ENCODE assay signal across 11 cellular contexts in the genomic region with DNA sequence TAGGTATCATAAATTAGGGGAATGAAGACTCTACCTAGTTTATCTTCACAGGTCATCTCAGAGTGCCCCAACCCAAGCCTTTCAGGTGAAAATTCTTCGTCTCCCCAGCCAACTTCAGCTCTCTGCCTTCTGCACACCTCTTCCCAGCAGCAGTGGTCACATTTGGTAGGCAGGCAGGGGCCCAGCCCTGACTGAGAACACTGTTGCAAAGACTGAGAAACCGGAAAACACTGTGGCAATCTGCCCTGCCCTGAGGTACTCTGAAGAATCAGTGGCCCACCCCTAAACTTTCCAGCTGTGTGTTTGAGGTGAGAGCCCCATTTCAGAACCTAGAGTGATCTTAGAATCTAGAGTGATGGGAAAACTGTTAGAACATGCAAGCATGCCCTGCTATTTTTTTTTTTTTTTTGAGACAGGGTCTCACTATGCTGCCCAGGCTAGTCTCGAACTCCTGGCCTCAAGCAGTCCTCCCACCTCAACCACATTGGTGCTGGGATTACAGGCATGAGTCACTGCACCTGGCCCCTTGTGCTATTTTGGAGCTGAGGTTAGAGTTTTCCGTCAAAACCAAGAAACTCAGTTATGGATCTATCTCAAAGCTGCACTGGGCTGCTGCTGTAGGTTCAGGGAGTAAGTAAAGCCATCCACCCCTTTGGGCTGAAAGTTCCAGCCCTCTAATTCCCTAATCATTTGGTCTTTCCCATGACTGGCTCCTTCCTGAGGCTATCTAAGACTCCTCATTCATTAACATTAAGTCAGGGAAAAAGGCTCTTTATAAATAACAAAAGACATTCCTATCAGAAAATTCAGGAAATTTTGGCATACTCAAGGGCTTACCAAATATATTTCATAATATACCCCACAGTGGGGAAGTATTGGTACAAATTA. TPM values are rescaled to one million over a fixed set of nuclear protein-coding genes. Genes with fewer than 3 reads are reported as not detected.
DNase-seq lines count a peak whose midpoint lies in the region; ATAC-seq and TF ChIP-seq lines count a peak whose summit lies in the region.
"Had no signal": no experiment of that assay in that cellular context is flagged by ENCODE, and none has a peak within 500 bp of the region (broad histone marks: within the 10 kb centered on the region; RNA-seq: fewer than 3 reads in every experiment).

No MANE protein-coding gene starts in this region.

- no peaks in the 10 kb centered on the region for H3K9me3 Mint-ChIP-seq in activated naive CD4-positive, alpha-beta T cell treated with anti-CD3 and anti-CD28 coated beads, Interleukin-2, amount 50 U/mL, for 24 hours
- H3K9me3 Mint-ChIP-seq in activated naive CD4-positive, alpha-beta T cell treated with anti-CD3 and anti-CD28 coated beads, Interleukin-2, amount 50 U/mL, for 72 hours, result no peaks in the 10 kb centered on the region
- H3K9me3 Mint-ChIP-seq in activated CD8-positive, alpha-beta T cell treated with anti-CD3 and anti-CD28 coated beads, Interleukin-2, amount 10 ng/mL, durations not matched to agents 7 days and 5 days (ENCODE audit: insufficient read depth), result no peaks in the 10 kb centered on the region
- no peaks in the 10 kb centered on the region for H3K9me3 Mint-ChIP-seq in type B pancreatic cell

- peaks cover 31% of the 10 kb centered on the region for H3K4me1 Mint-ChIP-seq in activated naive CD4-positive, alpha-beta T cell treated with anti-CD3 and anti-CD28 coated beads, Interleukin-2, amount 50 U/mL, for 24 hours
- peaks cover 37% of the 10 kb centered on the region for H3K4me1 Mint-ChIP-seq in activated CD8-positive, alpha-beta T cell treated with anti-CD3 and anti-CD28 coated beads, Interleukin-2, amount 10 ng/mL, durations not matched to agents 7 days and 5 days (ENCODE audit: low read depth)
- H3K4me1 Mint-ChIP-seq in type B pancreatic cell (ENCODE audit: unreplicated experiment), result peaks cover 21% of the 10 kb centered on the region

- no peak for DNase-seq in activated naive CD4-positive, alpha-beta T cell treated with anti-CD3 and anti-CD28 coated beads, Interleukin-2, amount 50 U/mL, for 72 hours (ENCODE audit: low spot score in 2 of 2)
- DNase-seq in activated CD8-positive, alpha-beta T cell treated with anti-CD3 and anti-CD28 coated beads, Interleukin-2, amount 10 ng/mL, durations not matched to agents 7 days and 5 days, result peak; percentile 36
- DNase-seq in mesenteric fat pad (ENCODE audit: low spot score) (peak; percentile 26), type B pancreatic cell (ENCODE audit: extremely low spot score, unreplicated experiment) (no peak), NCI-H1417 treated with DMSO at 0.1 percent for 48 hours (lab: John Stamatoyannopoulos, UW) (no peak)
- DNase-seq: activated effector memory CD4-positive, alpha-beta T cell treated with anti-CD3 and anti-CD28 coated beads, Interleukin-2, amount 50 U/mL, for 16 hours; NCI-H526 had no signal

- peak overlapping the region; percentile 74 for H3K27ac Mint-ChIP-seq in activated naive CD4-positive, alpha-beta T cell treated with anti-CD3 and anti-CD28 coated beads, Interleukin-2, amount 50 U/mL, for 24 hours
- H3K27ac Mint-ChIP-seq in activated naive CD4-positive, alpha-beta T cell treated with anti-CD3 and anti-CD28 coated beads, Interleukin-2, amount 50 U/mL, for 72 hours, result peak overlapping the region in 1 of 2 donors; percentile 81
- H3K27ac Mint-ChIP-seq in activated CD8-positive, alpha-beta T cell treated with anti-CD3 and anti-CD28 coated beads, Interleukin-2, amount 10 ng/mL, durations not matched to agents 7 days and 5 days, result peak overlapping the region; percentile 84
- H3K27ac Mint-ChIP-seq in type B pancreatic cell, result no peak overlapping the region

- no peak for ATAC-seq in activated naive CD4-positive, alpha-beta T cell treated with anti-CD3 and anti-CD28 coated beads, Interleukin-2, amount 50 U/mL, for 72 hours
- ATAC-seq in activated CD8-positive, alpha-beta T cell treated with anti-CD3 and anti-CD28 coated beads, Interleukin-2, amount 10 ng/mL, durations not matched to agents 7 days and 5 days, result no peak
- ATAC-seq in HG03457 (IDR thresholded peaks at IDR 0.05; ENCODE audit: unreplicated experiment), result no peak
- no peak for ATAC-seq in HG03280 (IDR thresholded peaks at IDR 0.05; ENCODE audit: unreplicated experiment)
- ATAC-seq: left colon had no signal

- CTCF ChIA-PET in activated CD8-positive, alpha-beta T cell treated with anti-CD3 and anti-CD28 coated beads, Interleukin-2, amount 10 ng/mL, durations not matched to agents 7 days and 5 days (lab: Charles Lee), result interaction anchor here (2.0 to 4.0 kb wide), 2 partner anchors 9 to 149 kb away, joined by 9 to 33 read pairs; no protein-coding TSS in a partner anchor

- peaks cover 16% of the 10 kb centered on the region for H3K36me3 Mint-ChIP-seq in activated naive CD4-positive, alpha-beta T cell treated with anti-CD3 and anti-CD28 coated beads, Interleukin-2, amount 50 U/mL, for 24 hours
- peaks cover 30 to 33% of the 10 kb centered on the region in 2 donors for H3K36me3 Mint-ChIP-seq in activated naive CD4-positive, alpha-beta T cell treated with anti-CD3 and anti-CD28 coated beads, Interleukin-2, amount 50 U/mL, for 72 hours
- peaks cover 31% of the 10 kb centered on the region for H3K36me3 Mint-ChIP-seq in activated CD8-positive, alpha-beta T cell treated with anti-CD3 and anti-CD28 coated beads, Interleukin-2, amount 10 ng/mL, durations not matched to agents 7 days and 5 days (ENCODE audit: low read depth)
- H3K36me3 Mint-ChIP-seq in type B pancreatic cell, result peaks cover under 1% of the 10 kb centered on the region

- POLR2A ChIA-PET in activated CD8-positive, alpha-beta T cell treated with anti-CD3 and anti-CD28 coated beads, Interleukin-2, amount 10 ng/mL, durations not matched to agents 7 days and 5 days (lab: Charles Lee), result interaction anchor here (0.8 to 1.9 kb wide), 3 partner anchors 9 to 72 kb away, joined by 3 to 9 read pairs (median 3); no protein-coding TSS in a partner anchor

- peak overlapping the region; percentile 49 for H3K4me3 Mint-ChIP-seq in activated naive CD4-positive, alpha-beta T cell treated with anti-CD3 and anti-CD28 coated beads, Interleukin-2, amount 50 U/mL, for 24 hours
- H3K4me3 Mint-ChIP-seq in activated CD8-positive, alpha-beta T cell treated with anti-CD3 and anti-CD28 coated beads, Interleukin-2, amount 10 ng/mL, durations not matched to agents 7 days and 5 days, result peak overlapping the region; percentile 38
- peak overlapping the region; percentile 71 for H3K4me3 Mint-ChIP-seq in type B pancreatic cell

- TF ChIP-seq CTCF in type B pancreatic cell (conservative IDR thresholded peaks at IDR 0.05), result no peak

- no peaks in the 10 kb centered on the region for H3K27me3 Mint-ChIP-seq in activated naive CD4-positive, alpha-beta T cell treated with anti-CD3 and anti-CD28 coated beads, Interleukin-2, amount 50 U/mL, for 24 hours
- no peaks in the 10 kb centered on the region for H3K27me3 Mint-ChIP-seq in activated CD8-positive, alpha-beta T cell treated with anti-CD3 and anti-CD28 coated beads, Interleukin-2, amount 10 ng/mL, durations not matched to agents 7 days and 5 days (ENCODE audit: low read depth)
- no peaks in the 10 kb centered on the region for H3K27me3 Mint-ChIP-seq in type B pancreatic cell

RNA-seq across cellular contexts. Expression of a gene that starts 1.7 kb away (rescaled TPM):
- 1,000 to 10,000 TPM in 1 of 2 donors, 100 to 1,000 TPM in 1; 979 to 2,196 TPM for total RNA-seq in activated naive CD4-positive, alpha-beta T cell treated with anti-CD3 and anti-CD28 coated beads, Interleukin-2, amount 50 U/mL, for 72 hours
- 1,000 to 10,000 TPM; 1,251 to 1,270 TPM for total RNA-seq in activated CD8-positive, alpha-beta T cell treated with anti-CD3 and anti-CD28 coated beads, Interleukin-2, amount 10 ng/mL, durations not matched to agents 7 days and 5 days
- total RNA-seq in mesenteric fat pad (957 TPM), type B pancreatic cell (ENCODE audit: low replicate concordance) (147 and 173 TPM in 2 replicates)

RNA-seq across cellular contexts. Expression of a gene that starts 19.4 kb away (rescaled TPM):
- total RNA-seq in activated naive CD4-positive, alpha-beta T cell treated with anti-CD3 and anti-CD28 coated beads, Interleukin-2, amount 50 U/mL, for 72 hours, result not detected
- not detected for total RNA-seq in activated CD8-positive, alpha-beta T cell treated with anti-CD3 and anti-CD28 coated beads, Interleukin-2, amount 10 ng/mL, durations not matched to agents 7 days and 5 days
- total RNA-seq in mesenteric fat pad (not detected), type B pancreatic cell (ENCODE audit: low replicate concordance) (0.63 and 1.1 TPM in 2 replicates)

Comparison
In these comparisons a context has a peak if more than half of its experiments do, and no peak if none do; other contexts are left out.
1. DNase-seq: peak in activated CD8-positive, alpha-beta T cell treated with anti-CD3 and anti-CD28 coated beads, Interleukin-2, amount 10 ng/mL, durations not matched to agents 7 days and 5 days (single experiment) and mesenteric fat pad (single experiment); none in activated naive CD4-positive, alpha-beta T cell treated with anti-CD3 and anti-CD28 coated beads, Interleukin-2, amount 50 U/mL, for 72 hours (0 of 2), type B pancreatic cell (single experiment) and NCI-H1417 treated with DMSO at 0.1 percent for 48 hours (single experiment).
2. Peak in every context shown above with its lines, with median percentiles within 50 percentile points of each other: H3K4me3 Mint-ChIP-seq.